In genomic region chr20:32485126-32485769, GRCh38 we compare ENCODE assay signal across 8 cellular contexts.
DNase-seq lines count a peak whose midpoint lies in the region; ATAC-seq and TF ChIP-seq lines count a peak whose summit lies in the region.

No MANE protein-coding gene starts in this region.

- DNase-seq in GM10266 (ENCODE audit: extremely low spot score), result peak; percentile 79
- peak; percentile 63 to 74 for DNase-seq in NCI-H524 (lab: John Stamatoyannopoulos, UW)
- peak; percentile 75 for DNase-seq in activated CD4-positive, alpha-beta T cell treated with anti-CD3 and anti-CD28 coated beads for 1 hour
- peak; percentile 93 for DNase-seq in left kidney (ENCODE audit: low read depth, low spot score)
- peak; percentile 83 for DNase-seq in stimulated activated CD4-positive, alpha-beta T cell treated with anti-CD3 and anti-CD28 coated beads, Interleukin-1b, Interleukin-23, amount 100 ng/mL, for 48 hours

- TF ChIP-seq CTCF in GM10266 (IDR thresholded peaks at IDR 0.05; ENCODE audit: control insufficient read depth, insufficient read depth, low read depth, missing control alignments), result peak; percentile 77

- H3K27ac ChIP-seq in cingulate gyrus (ENCODE audit: low read depth, low read length), result peak overlapping the region; percentile 91

- peak; percentile 84 for ATAC-seq in HG03354 (IDR thresholded peaks at IDR 0.05; ENCODE audit: poor library complexity, severe bottlenecking, unreplicated experiment)
- ATAC-seq in GM19324 (IDR thresholded peaks at IDR 0.05; ENCODE audit: low FRiP score, unreplicated experiment), result no peak
